In the genomic region with DNA sequence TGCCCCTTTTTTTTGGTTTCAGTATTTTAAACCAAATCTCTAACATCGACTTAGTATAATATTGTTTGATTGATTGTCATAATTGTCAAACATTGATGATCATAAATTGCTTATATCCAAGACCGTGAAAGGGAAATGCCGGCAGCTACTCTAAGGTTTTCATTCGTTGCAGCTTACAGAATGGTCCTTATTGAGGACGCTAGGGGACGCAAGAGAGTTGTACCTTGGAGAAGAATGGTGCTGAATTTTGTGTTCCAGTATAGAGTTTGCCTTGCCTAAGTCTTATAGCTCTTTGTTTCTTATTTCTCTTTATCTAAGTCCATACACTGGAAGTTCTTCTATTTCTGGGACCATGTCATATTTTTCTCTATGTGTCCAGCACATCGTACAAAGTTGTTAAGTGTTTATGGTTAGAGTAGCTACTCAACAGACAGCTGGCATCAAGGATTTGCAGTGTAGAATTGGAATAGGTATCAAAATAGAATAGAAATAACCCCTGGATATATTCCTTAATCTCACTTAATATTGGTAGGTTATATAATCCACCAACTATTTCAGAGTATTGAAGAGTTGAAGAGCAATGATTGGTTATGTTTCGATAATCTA, we compare ENCODE assay signal across 8 cellular contexts.
DNase-seq lines count a peak whose midpoint lies in the region; ATAC-seq, FAIRE-seq and TF ChIP-seq lines count a peak whose summit lies in the region.
"Not testable (repeated sequence)": the region's sequence is repeated elsewhere in the genome, so short reads cannot be mapped to it uniquely, and the experiment has no call there.

No MANE protein-coding gene starts in this region.

- FAIRE-seq in A549 (lab: Jason Lieb, UNC): not testable (repeated sequence)

- H3K27ac ChIP-seq in A549, VCaP: not testable (repeated sequence)

- not testable (repeated sequence) for H3K36me3 ChIP-seq in endocrine pancreas (ENCODE audit: control insufficient read depth, insufficient read depth, low read length)

- DNase-seq in A549 (ENCODE audit: low read depth in 1 of 2, low spot score in 1 of 2) (peak in 1 of 2 experiments; percentile 69), MV-4-11 (lab: John Stamatoyannopoulos, UW) (peak; percentile 43), NCI-H82 (lab: John Stamatoyannopoulos, UW) (peak; percentile 78), islet precursor cell (peak; percentile 57), pons (ENCODE audit: low spot score) (peak; percentile 80)
- not testable (repeated sequence) for DNase-seq in GM12864 (ENCODE audit: low read depth)

- not testable (repeated sequence) for TF ChIP-seq EP300 in A549 (IDR thresholded peaks at IDR 0.05)

- peak overlapping the region; percentile 31; the same call in 1 of the 3 replicates for H3K4me2 ChIP-seq in A549

- POLR2A ChIA-PET in A549 (lab: Yijun Ruan, JAX): interaction anchor here (0.8 to 1.0 kb wide), 2 partner anchors 67 to 91 kb away, joined by 3 read pairs; partner anchors contain the start of gene GPR39

- WGBS in A549 (ENCODE audit: missing lambda C conversion rate): 18% methylated on average over 8 of the region's 8 CpGs

- peak; percentile 61 for TF ChIP-seq CTCF in A549 (IDR thresholded peaks at IDR 0.05)
- TF ChIP-seq CTCF in GM12864 (IDR thresholded peaks at IDR 0.05; ENCODE audit: low read depth, low read length, missing control alignments): peak; percentile 56
- peak; percentile 79 for TF ChIP-seq CTCF in VCaP (conservative IDR thresholded peaks at IDR 0.05)

- H3K9ac ChIP-seq in endocrine pancreas (ENCODE audit: control insufficient read depth, insufficient read depth, low read length): not testable (repeated sequence)

- not testable (repeated sequence) for H3K9me3 ChIP-seq in A549; endocrine pancreas (ENCODE audit: control insufficient read depth, low read length)

- not testable (repeated sequence) for H3K4me1 ChIP-seq in A549; endocrine pancreas (ENCODE audit: control insufficient read depth, insufficient read depth, low read length)

- CTCF ChIA-PET in A549 (lab: Yijun Ruan, JAX): interaction anchor here (0.8 to 1.9 kb wide), 8 partner anchors 49 to 1495 kb away, joined by 3 to 8 read pairs (median 4); partner anchors contain the start of gene GPR39

- H3K4me3 ChIP-seq in A549; GM12864 (ENCODE audit: low read depth, low read length): not testable (repeated sequence)
- peak overlapping the region; percentile 14 for H3K4me3 ChIP-seq in endocrine pancreas (ENCODE audit: control insufficient read depth, insufficient read depth, low read length)

- ATAC-seq in A549: not testable (repeated sequence)

- peak; percentile 67 to 75 for TF ChIP-seq RAD21 in A549 (conservative IDR thresholded peaks at IDR 0.05 in 1 of 2, IDR thresholded peaks at IDR 0.05 in 1 of 2)

- not testable (repeated sequence) for TF ChIP-seq POLR2A in A549 (IDR thresholded peaks at IDR 0.05; ENCODE audit: low read length)

- not testable (repeated sequence) for H3K27me3 ChIP-seq in endocrine pancreas (ENCODE audit: control insufficient read depth, insufficient read depth, low read length)

TF ChIP-seq in A549, 52 proteins besides CTCF, POLR2A, EP300 and RAD21:
- peak; percentile 65 for TF ChIP-seq SMC3 (IDR thresholded peaks at IDR 0.05)
